Comparison of ENCODE assay signal across 1 cellular context in genomic region chr13:37059136-37059847, GRCh38.
TF ChIP-seq lines count a peak whose summit lies in the region.

Gene SUPT20H, minus strand, starts transcription at chr13:37059688. Its CDS starts 8,198 bp downstream, at chr13:37051490.

TF ChIP-seq in HCT116, 20 proteins besides CTCF, POLR2A, EP300 and RAD21 (continued from another document):
- no peak for TF ChIP-seq REST (IDR thresholded peaks at IDR 0.05; ENCODE audit: low read depth)
- no peak for TF ChIP-seq TCF7L2 (IDR thresholded peaks at IDR 0.05; ENCODE audit: borderline replicate concordance, extremely low read depth, insufficient read depth, insufficient read length)
- TF ChIP-seq ZNF274 (IDR thresholded peaks at IDR 0.05; ENCODE audit: low read depth, low read length): no peak
- TF ChIP-seq ATF3 (IDR thresholded peaks at IDR 0.05): no peak
- TF ChIP-seq EGR1 (IDR thresholded peaks at IDR 0.05; ENCODE audit: low read depth): no peak
- peak; percentile 55; the same call in 1 of the 2 replicates for TF ChIP-seq MAX (IDR thresholded peaks at IDR 0.05)
